ENCODE assay signal across 10 cellular contexts in genomic region chr16:53465606-53466290, GRCh38. TPM values are rescaled to one million over a fixed set of nuclear protein-coding genes. Genes with fewer than 3 reads are reported as not detected.
DNase-seq lines count a peak whose midpoint lies in the region; ATAC-seq, FAIRE-seq and TF ChIP-seq lines count a peak whose summit lies in the region.
"Had no signal": no experiment of that assay in that cellular context is flagged by ENCODE, and none has a peak within 500 bp of the region (broad histone marks: within the 10 kb centered on the region; RNA-seq: fewer than 3 reads in every experiment).

No MANE protein-coding gene starts in this region.

- no peaks in the 10 kb centered on the region for H3K27me3 ChIP-seq in MG63
- H3K27me3 ChIP-seq in mesenchymal stem cell (ENCODE audit: control insufficient read depth in 1 of 2, insufficient read depth in 1 of 2, low read length in 2 of 2) = no peaks in the 10 kb centered on the region
- no peaks in the 10 kb centered on the region for H3K27me3 ChIP-seq in tibial artery

- DNase-seq in DMS 273 treated with DMSO at 0.1 percent for 48 hours (lab: John Stamatoyannopoulos, UW) = peak; percentile 37
- peak; percentile 71 for DNase-seq in MG63
- peak; percentile 86 for DNase-seq in astrocyte of the hippocampus (ENCODE audit: low read depth, low spot score)
- peak; percentile 49 for DNase-seq in mesenchymal stem cell
- no peak for DNase-seq in GM12892 (ENCODE audit: insufficient read length)
- no peak for DNase-seq in WTC11 (ENCODE audit: low spot score)
- DNase-seq in tibial artery = no peak
- DNase-seq in NCI-H1436 (lab: John Stamatoyannopoulos, UW) = no peak
- DNase-seq: NCI-H2081 treated with DMSO at 0.1 percent for 48 hours; stimulated activated CD4-positive, alpha-beta T cell treated with anti-CD3 and anti-CD28 coated beads, Interleukin-12 subunit alpha, Interleukin-12 subunit beta, amount 100 ng/mL, for 4 hours had no signal

- H2AFZ ChIP-seq in mesenchymal stem cell (ENCODE audit: low read depth, low read length) = no peak overlapping the region

- H3K4me1 Mint-ChIP-seq in WTC11 = no peaks in the 10 kb centered on the region

- H2BK120ac ChIP-seq in mesenchymal stem cell (ENCODE audit: low read depth, low read length) = no peak overlapping the region

- ATAC-seq in WTC11 = no peak

- H2AK5ac ChIP-seq in mesenchymal stem cell (ENCODE audit: low read length, severe bottlenecking) = no peak overlapping the region

- H3K9me3 ChIP-seq in MG63 = no peaks in the 10 kb centered on the region
- no peaks in the 10 kb centered on the region for H3K9me3 ChIP-seq in mesenchymal stem cell (ENCODE audit: control insufficient read depth, low read length)
- H3K9me3 ChIP-seq in tibial artery = no peaks in the 10 kb centered on the region

- no peak overlapping the region for H3K4ac ChIP-seq in mesenchymal stem cell (ENCODE audit: low read depth in 1 of 2, low read length in 2 of 2)

- H3K9ac ChIP-seq in mesenchymal stem cell (ENCODE audit: low read length) = no peak overlapping the region

- no peak overlapping the region for H2BK15ac ChIP-seq in mesenchymal stem cell (ENCODE audit: low read depth, poor library complexity, severe bottlenecking)

- no peak overlapping the region for H2BK12ac ChIP-seq in mesenchymal stem cell (ENCODE audit: low read length in 2 of 2)

- H3K4me1 ChIP-seq in mesenchymal stem cell (ENCODE audit: control insufficient read depth, insufficient read depth, low read depth, low read length) (peaks cover 3% of the 10 kb centered on the region), tibial artery (peaks cover 0 to 7% (median 0%) of the 10 kb centered on the region in 4 donors)

- H3K4me2 ChIP-seq in mesenchymal stem cell (ENCODE audit: low read length, poor library complexity, severe bottlenecking) = no peak overlapping the region

- no peak overlapping the region for H3K27ac ChIP-seq in mesenchymal stem cell (ENCODE audit: low read length, poor library complexity, severe bottlenecking)
- H3K27ac ChIP-seq in tibial artery = no peak overlapping the region

- no peak overlapping the region for H3K27ac Mint-ChIP-seq in WTC11

- 81% methylated on average over 5 of the region's 6 CpGs for WGBS in mesenchymal stem cell

- no peak overlapping the region for H2BK5ac ChIP-seq in mesenchymal stem cell (ENCODE audit: low read depth, low read length, poor library complexity, severe bottlenecking)

- H3K36me3 ChIP-seq in MG63 (peaks cover 60% of the 10 kb centered on the region), mesenchymal stem cell (ENCODE audit: control insufficient read depth in 1 of 2, insufficient read depth in 2 of 2, low read depth in 1 of 2, low read length in 2 of 2) (peaks cover 21 to 76% of the 10 kb centered on the region in 2 experiments), tibial artery (peaks cover 66 to 97% (median 76%) of the 10 kb centered on the region in 3 donors)

- no peak overlapping the region for H4K91ac ChIP-seq in mesenchymal stem cell (ENCODE audit: low read length)

- no peak overlapping the region for H3K4me3 ChIP-seq in MG63
- no peak overlapping the region for H3K4me3 ChIP-seq in mesenchymal stem cell (ENCODE audit: insufficient read depth in 1 of 2, low read depth in 1 of 2, low read length in 2 of 2)
- no peak overlapping the region for H3K4me3 ChIP-seq in tibial artery

- no peak for TF ChIP-seq POLR2A in GM12892 (IDR thresholded peaks at IDR 0.05; ENCODE audit: low read depth, low read length)

- H3K23ac ChIP-seq in mesenchymal stem cell (ENCODE audit: low read length in 2 of 2) = no peak overlapping the region

- CTCF ChIA-PET in WTC11 (lab: Charles Lee) = no interaction called here

- no peak overlapping the region for H3K4me3 Mint-ChIP-seq in WTC11

- TF ChIP-seq CTCF in WTC11 (IDR thresholded peaks at IDR 0.05) (no peak), tibial artery (IDR thresholded peaks at IDR 0.05) (no peak)

- H3K9me3 Mint-ChIP-seq in WTC11 = no peaks in the 10 kb centered on the region

- intact Hi-C loops in tibial artery (cut with DNase I; ENCODE audit: low total_unique reads) = no loop called here

- no peak overlapping the region for H3K14ac ChIP-seq in mesenchymal stem cell (ENCODE audit: low read length in 2 of 2)

- H4K8ac ChIP-seq in mesenchymal stem cell (ENCODE audit: low read length) = no peak overlapping the region

- peaks cover 43% of the 10 kb centered on the region for H3K36me3 Mint-ChIP-seq in WTC11

- POLR2A ChIA-PET in WTC11 (lab: Charles Lee) = no interaction called here

- H3K27me3 Mint-ChIP-seq in WTC11 (ENCODE audit: low read depth) = no peaks in the 10 kb centered on the region

- no peak overlapping the region for H3K18ac ChIP-seq in mesenchymal stem cell (ENCODE audit: low read depth in 1 of 2, low read length in 2 of 2)

- FAIRE-seq in GM12892 (lab: Jason Lieb, UNC) = no peak

- H3K79me1 ChIP-seq in mesenchymal stem cell (replicated peaks; ENCODE audit: low read length, poor library complexity, severe bottlenecking) = peaks cover 2% of the 10 kb centered on the region

TF ChIP-seq in WTC11, 78 proteins besides CTCF, POLR2A, EP300 and RAD21:
- no peak for TF ChIP-seq ZNF281 (CRISPR knock-in tag; IDR thresholded peaks at IDR 0.05)

RNA-seq across cellular contexts. Expression of gene RBL2, which starts 31.5 kb away (rescaled TPM):
- total RNA-seq in MG63 (2014; rRNA removed; shearing (Covaris generic); ENCODE audit: low replicate concordance) = 38.0 and 50.8 TPM in 2 replicates
- polyA plus RNA-seq in mesenchymal stem cell (2013, experiment 1 of 2) = 18.1 TPM
- 18.5 TPM for polyA plus RNA-seq in mesenchymal stem cell (2013, experiment 2 of 2)
- polyA plus RNA-seq in GM12892 (2012; ENCODE audit: missing spikeins) = 36.1 TPM
- 33.9 to 38.4 TPM (median 34.1 TPM) in 3 replicates for total RNA-seq in WTC11 (2021)

RNA-seq across cellular contexts. Expression of gene AKTIP, which starts 37.3 kb away (rescaled TPM):
- total RNA-seq in MG63 (2014; rRNA removed; shearing (Covaris generic); ENCODE audit: low replicate concordance) = 22.6 and 31.2 TPM in 2 replicates
- polyA plus RNA-seq in mesenchymal stem cell (2013, experiment 1 of 2) = 13.0 TPM
- polyA plus RNA-seq in mesenchymal stem cell (2013, experiment 2 of 2) = 14.0 TPM
- 17.8 TPM for polyA plus RNA-seq in GM12892 (2012; ENCODE audit: missing spikeins)
- 19.9 TPM in 3 replicates for total RNA-seq in WTC11 (2021)

Comparison
In these comparisons a context has a peak if more than half of its experiments do, and no peak if none do; other contexts are left out.
1. DNase-seq: peak in DMS 273 treated with DMSO at 0.1 percent for 48 hours (single experiment), MG63 (single experiment), astrocyte of the hippocampus (single experiment) and mesenchymal stem cell (single experiment); none in GM12892 (single experiment), WTC11 (single experiment), tibial artery (0 of 2) and NCI-H1436 (single experiment).